ENCODE assay signal across 18 cellular contexts in the genomic region with DNA sequence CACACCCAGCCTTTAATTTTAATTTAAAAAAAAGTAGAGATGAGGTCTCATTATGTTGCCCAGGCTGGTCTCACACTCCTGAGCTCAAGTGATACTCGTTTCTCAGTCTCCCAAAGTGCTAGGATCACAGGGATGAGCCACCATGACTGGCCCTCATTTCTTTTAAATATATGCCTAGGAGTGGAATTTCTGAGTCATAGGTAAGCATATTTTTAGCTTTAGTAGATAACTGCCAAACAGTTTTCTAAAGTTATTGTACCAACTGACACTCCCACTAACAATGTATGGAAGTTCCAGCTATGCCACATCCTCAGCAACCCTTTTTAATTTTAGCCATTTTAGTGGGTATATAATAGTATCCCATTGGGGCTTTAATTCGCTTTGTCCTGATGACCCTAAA. TPM values are rescaled to one million over a fixed set of nuclear protein-coding genes. Genes with fewer than 3 reads are reported as not detected.
A peak's percentile ranks its signal among the peaks of the same experiment; 100 is the strongest.
DNase-seq lines count a peak whose midpoint lies in the region; ATAC-seq and TF ChIP-seq lines count a peak whose summit lies in the region.
"Had no signal": no experiment of that assay in that cellular context is flagged by ENCODE, and none has a peak within 500 bp of the region (broad histone marks: within the 10 kb centered on the region; RNA-seq: fewer than 3 reads in every experiment).

No MANE protein-coding gene starts in this region.

- no peaks in the 10 kb centered on the region for H3K9me3 ChIP-seq in breast epithelium
- H3K9me3 ChIP-seq: lower lobe of right lung had no signal

- H3K9me3 Mint-ChIP-seq in MCF 10A (ENCODE audit: unreplicated experiment) = no peaks in the 10 kb centered on the region
- H3K9me3 Mint-ChIP-seq in stimulated activated memory B cell treated with anti-CD40 and anti-IgM and Interleukin-4, amounts not matched to agents 10 μg/mL and 1 μg/mL and 100 μg/mL, for 72 hours = no peaks in the 10 kb centered on the region
- H3K9me3 Mint-ChIP-seq: activated B cell treated with CpG ODN at 0.5 μM for 24 hours; CD8-positive, alpha-beta T cell had no signal

- H3K27me3 ChIP-seq in breast epithelium = no peaks in the 10 kb centered on the region
- H3K27me3 ChIP-seq: dorsolateral prefrontal cortex, heart right ventricle had no signal

- H3K27ac Mint-ChIP-seq in MCF 10A (ENCODE audit: low read depth, unreplicated experiment) = no peak overlapping the region
- H3K27ac Mint-ChIP-seq in stimulated activated memory B cell treated with anti-CD40 and anti-IgM and Interleukin-4, amounts not matched to agents 10 μg/mL and 1 μg/mL and 100 μg/mL, for 72 hours = peak overlapping the region; percentile 14
- H3K27ac Mint-ChIP-seq: activated B cell treated with CpG ODN at 0.5 μM for 24 hours; CD8-positive, alpha-beta T cell had no signal

- TF ChIP-seq POLR2A in breast epithelium (IDR thresholded peaks at IDR 0.05) = no peak

- H3K36me3 Mint-ChIP-seq in MCF 10A (ENCODE audit: insufficient read depth, unreplicated experiment) = no peaks in the 10 kb centered on the region
- no peaks in the 10 kb centered on the region for H3K36me3 Mint-ChIP-seq in stimulated activated memory B cell treated with anti-CD40 and anti-IgM and Interleukin-4, amounts not matched to agents 10 μg/mL and 1 μg/mL and 100 μg/mL, for 72 hours
- H3K36me3 Mint-ChIP-seq: CD8-positive, alpha-beta T cell had no signal

- CTCF ChIA-PET in MCF 10A (lab: Yijun Ruan, JAX) = interaction anchor here (1.1 to 4.8 kb wide), 2 partner anchors 11 to 12 kb away, joined by 4 to 34 read pairs; partner anchors contain the start of gene PPIF

- peaks cover 15% of the 10 kb centered on the region for H3K4me1 Mint-ChIP-seq in MCF 10A (ENCODE audit: insufficient read depth, unreplicated experiment)
- peaks cover 26% of the 10 kb centered on the region for H3K4me1 Mint-ChIP-seq in stimulated activated memory B cell treated with anti-CD40 and anti-IgM and Interleukin-4, amounts not matched to agents 10 μg/mL and 1 μg/mL and 100 μg/mL, for 72 hours

- ATAC-seq in stimulated activated memory B cell treated with anti-CD40 and anti-IgM and Interleukin-4, amounts not matched to agents 10 μg/mL and 1 μg/mL and 100 μg/mL, for 72 hours = no peak
- ATAC-seq in GM21447 (IDR thresholded peaks at IDR 0.05; ENCODE audit: unreplicated experiment) (no peak), HG03097 (IDR thresholded peaks at IDR 0.05; ENCODE audit: low FRiP score, unreplicated experiment) (no peak)
- ATAC-seq: CD8-positive, alpha-beta T cell; heart right ventricle; lower lobe of right lung had no signal

- H3K4me1 ChIP-seq in breast epithelium = no peaks in the 10 kb centered on the region
- H3K4me1 ChIP-seq: lower lobe of right lung had no signal

- POLR2A ChIA-PET in MCF 10A (lab: Yijun Ruan, JAX) = interaction anchor here (0.9 to 3.1 kb wide), 2 partner anchors 11 to 13 kb away, joined by 5 to 18 read pairs; no protein-coding TSS in a partner anchor

- intact Hi-C loops in MCF 10A (cut with micrococcal nuclease) = no loop called here
- intact Hi-C loops in breast epithelium (cut with DNase I; ENCODE audit: low total_unique reads) = loop anchor here (5.0 kb wide), 1 partner anchor 556 kb away; no protein-coding TSS in a partner anchor

- no TSS peak for BruUV-seq in MCF 10A (replicated peaks; lab: Mats Ljungman, UMichigan)

- DNase-seq in MCF 10A (ENCODE audit: unreplicated experiment) = peak; percentile 59
- no peak for DNase-seq in breast epithelium (ENCODE audit: low spot score in 2 of 2)
- DNase-seq in RPMI7951 (ENCODE audit: low read depth) = peak; percentile 76
- DNase-seq in dedifferentiated amniotic fluid mesenchymal stem cell (ENCODE audit: extremely low spot score) = peak; percentile 52
- DNase-seq in activated CD8-positive, alpha-beta memory T cell treated with anti-CD3 and anti-CD28 coated beads, Interleukin-2, amount 50 U/mL, for 4 hours = no peak
- DNase-seq: activated B cell treated with CpG ODN at 0.5 μM for 24 hours; activated gamma-delta T cell; CD8-positive, alpha-beta T cell; heart right ventricle; lower lobe of right lung; NCI-H1105; NCI-H524 treated with DMSO at 0.1 percent for 48 hours; nucleus accumbens; SHP77 had no signal

- no peak overlapping the region for H3K4me3 ChIP-seq in breast epithelium
- H3K4me3 ChIP-seq: dorsolateral prefrontal cortex, heart right ventricle, lower lobe of right lung had no signal

- no peak overlapping the region for H3K4me3 Mint-ChIP-seq in MCF 10A (ENCODE audit: unreplicated experiment)
- H3K4me3 Mint-ChIP-seq in stimulated activated memory B cell treated with anti-CD40 and anti-IgM and Interleukin-4, amounts not matched to agents 10 μg/mL and 1 μg/mL and 100 μg/mL, for 72 hours = no peak overlapping the region
- H3K4me3 Mint-ChIP-seq: activated B cell treated with CpG ODN at 0.5 μM for 24 hours; CD8-positive, alpha-beta T cell had no signal

- no peaks in the 10 kb centered on the region for H3K36me3 ChIP-seq in breast epithelium
- H3K36me3 ChIP-seq: heart right ventricle, lower lobe of right lung had no signal

- no peaks in the 10 kb centered on the region for H3K27me3 Mint-ChIP-seq in MCF 10A (ENCODE audit: insufficient read depth, unreplicated experiment)
- H3K27me3 Mint-ChIP-seq in stimulated activated memory B cell treated with anti-CD40 and anti-IgM and Interleukin-4, amounts not matched to agents 10 μg/mL and 1 μg/mL and 100 μg/mL, for 72 hours = no peaks in the 10 kb centered on the region
- H3K27me3 Mint-ChIP-seq: activated B cell treated with CpG ODN at 0.5 μM for 24 hours had no signal

- no peak overlapping the region for H3K27ac ChIP-seq in breast epithelium
- H3K27ac ChIP-seq: heart right ventricle, lower lobe of right lung had no signal

- TF ChIP-seq CTCF in MCF 10A (IDR thresholded peaks at IDR 0.05; ENCODE audit: unreplicated experiment) (no peak), breast epithelium (IDR thresholded peaks at IDR 0.05) (no peak)

RNA-seq across cellular contexts. Expression of gene PPIF, which starts 13.8 kb away (rescaled TPM):
- total RNA-seq in MCF 10A (2022) (76.5 and 76.9 TPM in 2 replicates), breast epithelium (10 to 100 TPM; 16.0 to 39.3 (median 30.7) TPM)
- total RNA-seq in RPMI7951 (2014; rRNA removed; shearing (Covaris generic)) = 19.1 and 23.0 TPM in 2 replicates

Comparison
In these comparisons a context has a peak if more than half of its experiments do, and no peak if none do; other contexts are left out.
1. DNase-seq: peak in MCF 10A (single experiment), RPMI7951 (single experiment) and dedifferentiated amniotic fluid mesenchymal stem cell (single experiment); none in breast epithelium (0 of 2) and activated CD8-positive, alpha-beta memory T cell treated with anti-CD3 and anti-CD28 coated beads, Interleukin-2, amount 50 U/mL, for 4 hours (single experiment).